In genomic region chr17:50684612-50685333, GRCh38 we compare ENCODE assay signal across 16 cellular contexts. TPM values are rescaled to one million over a fixed set of nuclear protein-coding genes. Genes with fewer than 3 reads are reported as not detected.
DNase-seq lines count a peak whose midpoint lies in the region; ATAC-seq and TF ChIP-seq lines count a peak whose summit lies in the region.
"Had no signal": no experiment of that assay in that cellular context is flagged by ENCODE, and none has a peak within 500 bp of the region (broad histone marks: within the 10 kb centered on the region; RNA-seq: fewer than 3 reads in every experiment).

No MANE protein-coding gene starts in this region.

- H4K91ac ChIP-seq in neuronal stem cell (ENCODE audit: low read depth, low read length, poor library complexity) = no peak overlapping the region

- DNase-seq in H7 (peak; percentile 73), NCI-H2196 treated with DMSO at 0.1 percent for 48 hours (lab: John Stamatoyannopoulos, UW; ENCODE audit: unreplicated experiment) (peak; percentile 38), neuronal stem cell (ENCODE audit: low spot score) (no peak), esophagus squamous epithelium (lab: John Stamatoyannopoulos, UW) (no peak), NCI-H2171 (lab: John Stamatoyannopoulos, UW) (no peak)
- DNase-seq: activated CD4-positive, alpha-beta T cell treated with anti-CD3 and anti-CD28 coated beads, Interleukin-2, amount 50 U/mL, for 4 hours; activated naive CD4-positive, alpha-beta T cell treated with anti-CD3 and anti-CD28 coated beads, Interleukin-2, amount 10 ng/mL, durations not matched to agents 7 days and 5 days; CD4-positive, alpha-beta T cell; midbrain; NCI-H1048; NK-92 treated with Interleukin-12 subunit alpha and Interleukin-12 subunit beta, amount 100 ng/mL, for 24 hours; T-cell had no signal

- H3K23ac ChIP-seq in neuronal stem cell (ENCODE audit: low read depth, low read length, poor library complexity) = no peak overlapping the region

- H3K9ac ChIP-seq in duodenal mucosa (ENCODE audit: low read depth in 1 of 2, low read length in 2 of 2) (peak overlapping the region; percentile 35 to 41), neuronal stem cell (ENCODE audit: low read depth, low read length, poor library complexity) (no peak overlapping the region)

- no peak overlapping the region for H3K4ac ChIP-seq in neuronal stem cell (ENCODE audit: low read length)

- no peaks in the 10 kb centered on the region for H3K79me1 ChIP-seq in neuronal stem cell (ENCODE audit: low read depth, low read length)

- H3K9me3 ChIP-seq in duodenal mucosa (ENCODE audit: control insufficient read depth in 1 of 2, low read length in 2 of 2) (no peaks in the 10 kb centered on the region), neuronal stem cell (replicated peaks in 1 of 2; ENCODE audit: control insufficient read depth in 2 of 2, insufficient read depth in 1 of 2, low read depth in 1 of 2, low read length in 2 of 2) (no peaks in the 10 kb centered on the region), esophagus squamous epithelium (no peaks in the 10 kb centered on the region)

- intact Hi-C loops in esophagus squamous epithelium (cut with DNase I) = loop anchor here (5.0 kb wide), 2 partner anchors 52 to 137 kb away; partner anchors contain the start of genes ABCC3 and SPATA20

- H3K4me2 ChIP-seq in neuronal stem cell (ENCODE audit: insufficient read depth, low read length, poor library complexity, severe bottlenecking) = no peak overlapping the region

- H3K14ac ChIP-seq in neuronal stem cell (ENCODE audit: low read length) = no peak overlapping the region

- H3K18ac ChIP-seq in neuronal stem cell (ENCODE audit: low read length) = peak overlapping the region; percentile 73

- H3K36me3 ChIP-seq in H7 (replicated peaks; ENCODE audit: control insufficient read depth, insufficient read depth, low read length) = no peaks in the 10 kb centered on the region
- H3K36me3 ChIP-seq in duodenal mucosa (ENCODE audit: control insufficient read depth in 1 of 2, insufficient read depth in 2 of 2, low read length in 2 of 2) = peaks cover 0 to 2% of the 10 kb centered on the region in 2 donors
- H3K36me3 ChIP-seq in neuronal stem cell (replicated peaks in 1 of 2; ENCODE audit: control insufficient read depth in 2 of 2, insufficient read depth in 2 of 2, low read length in 2 of 2) = no peaks in the 10 kb centered on the region
- no peaks in the 10 kb centered on the region for H3K36me3 ChIP-seq in esophagus squamous epithelium

- no CpG with 5 or more reads among the region's 15 CpGs for WGBS in neuronal stem cell (ENCODE audit: extremely low coverage in 2 of 2, insufficient read length in 2 of 2, insufficient replicate concordance in 1 of 2), 2 donors
- WGBS in esophagus squamous epithelium, 2 donors = 93 to 100% methylated on average over 3 to 6 of the region's 15 CpGs

- peak overlapping the region; percentile 16 for H2AFZ ChIP-seq in neuronal stem cell (ENCODE audit: low read length)

- no peak overlapping the region for H2BK120ac ChIP-seq in neuronal stem cell (ENCODE audit: low read depth, low read length)

- TF ChIP-seq POLR2A in esophagus squamous epithelium (IDR thresholded peaks at IDR 0.05) = no peak

- H3K27ac ChIP-seq in duodenal mucosa (ENCODE audit: low read depth, low read length) = peak overlapping the region; percentile 44
- H3K27ac ChIP-seq in neuronal stem cell (replicated peaks; ENCODE audit: low read length) = peak overlapping the region; percentile 45
- no peak overlapping the region for H3K27ac ChIP-seq in esophagus squamous epithelium
- H3K27ac ChIP-seq: epithelial cell of prostate, HL-60 had no signal

- no peaks in the 10 kb centered on the region for H3K27me3 ChIP-seq in H7 (ENCODE audit: control insufficient read depth, insufficient read depth, low read length)
- no peaks in the 10 kb centered on the region for H3K27me3 ChIP-seq in duodenal mucosa (ENCODE audit: control insufficient read depth in 1 of 2, insufficient read depth in 2 of 2, low read length in 2 of 2)
- peaks cover 0 to 5% (median 0%) of the 10 kb centered on the region in 3 experiments for H3K27me3 ChIP-seq in neuronal stem cell (ENCODE audit: control insufficient read depth in 3 of 3, insufficient read depth in 3 of 3, low read depth in 1 of 3, low read length in 3 of 3)
- H3K27me3 ChIP-seq in esophagus squamous epithelium = no peaks in the 10 kb centered on the region

- H2BK12ac ChIP-seq in neuronal stem cell (ENCODE audit: low read length) = peak overlapping the region; percentile 12

- peaks cover 51 to 65% of the 10 kb centered on the region in 2 donors for H3K4me1 ChIP-seq in duodenal mucosa (ENCODE audit: control insufficient read depth in 1 of 2, insufficient read depth in 2 of 2, low read length in 2 of 2)
- H3K4me1 ChIP-seq in neuronal stem cell (ENCODE audit: control insufficient read depth in 2 of 2, insufficient read depth in 1 of 2, low read depth in 1 of 2, low read length in 2 of 2) = peaks cover 29 to 35% of the 10 kb centered on the region in 2 donors
- H3K4me1 ChIP-seq in esophagus squamous epithelium = peaks cover 15 to 46% (median 21%) of the 10 kb centered on the region in 3 donors

- H3K4me3 ChIP-seq in H7 (ENCODE audit: insufficient read depth, low read depth, low read length) (no peak overlapping the region), duodenal mucosa (ENCODE audit: low read depth in 1 of 2, low read length in 2 of 2) (peak overlapping the region in 1 of 2 donors; percentile 8), neuronal stem cell (ENCODE audit: low read length in 2 of 2) (no peak overlapping the region), esophagus squamous epithelium (no peak overlapping the region)

- H2BK5ac ChIP-seq in neuronal stem cell (ENCODE audit: low read length) = no peak overlapping the region

- TF ChIP-seq CTCF in esophagus squamous epithelium (IDR thresholded peaks at IDR 0.05) = no peak

- H2AK5ac ChIP-seq in neuronal stem cell (ENCODE audit: low read depth, low read length) = peak overlapping the region; percentile 30

- no peak overlapping the region for H4K8ac ChIP-seq in neuronal stem cell (ENCODE audit: low read depth, low read length)

- ATAC-seq in HG02798 (IDR thresholded peaks at IDR 0.05; ENCODE audit: poor library complexity, unreplicated experiment) = no peak
- ATAC-seq: T-cell had no signal

- H2BK15ac ChIP-seq in neuronal stem cell (ENCODE audit: low read length) = peak overlapping the region; percentile 18

RNA-seq across cellular contexts. Expression of gene ANKRD40, which starts 22.9 kb away (rescaled TPM):
- total RNA-seq in H7 (2014; rRNA removed; shearing (Covaris generic)) = 42.0 and 46.0 TPM in 2 replicates
- polyA plus RNA-seq in neuronal stem cell (2013, experiment 1 of 2) = 45.4 TPM
- 45.9 TPM for polyA plus RNA-seq in neuronal stem cell (2013, experiment 2 of 2)
- 10 to 100 TPM; 10.7 to 34.9 (median 17.9) TPM for total RNA-seq in esophagus squamous epithelium

RNA-seq across cellular contexts. Expression of gene LUC7L3, which starts 34.6 kb away (rescaled TPM):
- 45.4 and 76.9 TPM in 2 replicates for total RNA-seq in H7 (2014; rRNA removed; shearing (Covaris generic))
- 430 TPM for polyA plus RNA-seq in neuronal stem cell (2013, experiment 1 of 2)
- 437 TPM for polyA plus RNA-seq in neuronal stem cell (2013, experiment 2 of 2)
- total RNA-seq in esophagus squamous epithelium = 10 to 100 TPM; 18.0 to 95.2 (median 31.5) TPM

RNA-seq across cellular contexts. Expression of gene ABCC3, which starts 50.1 kb away (rescaled TPM):
- 0.33 and 0.48 TPM in 2 replicates for total RNA-seq in H7 (2014; rRNA removed; shearing (Covaris generic))
- 0.26 TPM for polyA plus RNA-seq in neuronal stem cell (2013, experiment 1 of 2)
- polyA plus RNA-seq in neuronal stem cell (2013, experiment 2 of 2) = 0.22 TPM
- 10 to 100 TPM; 19.6 to 93.7 (median 34.1) TPM for total RNA-seq in esophagus squamous epithelium

Comparison
In these comparisons a context has a peak if more than half of its experiments do, and no peak if none do; other contexts are left out.
1. DNase-seq: peak in H7 (single experiment) and NCI-H2196 treated with DMSO at 0.1 percent for 48 hours (single experiment); none in neuronal stem cell (single experiment), esophagus squamous epithelium (single experiment) and NCI-H2171 (single experiment).
2. H3K27ac ChIP-seq: peak in duodenal mucosa (single experiment) and neuronal stem cell (single experiment); none in esophagus squamous epithelium (0 of 4).
3. RNA of gene ABCC3, which starts 50.1 kb away (total RNA-seq): 19.6 to 93.7 TPM in esophagus squamous epithelium; 0.33 to 0.48 TPM in H7; every median in the first group is over 10 times any median in the second.